Comparison of ENCODE assay signal across 11 cellular contexts in the genomic region with DNA sequence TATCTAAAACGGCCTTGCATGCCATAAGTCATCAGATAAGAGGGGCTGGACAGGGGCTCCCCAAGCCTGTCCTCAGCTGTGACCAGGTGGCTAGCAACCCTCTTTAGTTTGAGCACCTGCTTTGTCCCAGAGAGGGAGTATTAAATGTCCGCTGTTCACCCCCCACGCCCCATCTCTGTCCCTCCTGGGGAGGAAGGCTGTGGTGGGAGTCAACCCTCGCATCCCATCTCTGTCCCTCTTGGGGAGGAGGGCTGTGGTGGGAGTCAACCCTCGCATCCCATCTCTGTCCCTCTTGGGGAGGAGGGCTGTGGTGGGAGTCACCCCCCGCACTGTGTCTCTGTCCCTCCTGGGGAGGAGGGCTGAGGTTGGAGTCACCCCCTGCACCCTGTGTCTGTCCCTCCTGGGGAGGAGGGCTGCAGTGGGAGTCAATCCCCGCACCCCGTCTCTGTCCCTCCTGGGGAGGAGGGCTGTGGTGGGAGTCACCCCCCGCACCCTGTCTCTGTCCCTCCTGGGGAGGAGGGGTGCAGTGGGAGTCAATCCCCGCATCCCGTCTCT.
A peak's percentile ranks its signal among the peaks of the same experiment; 100 is the strongest.
DNase-seq lines count a peak whose midpoint lies in the region; ATAC-seq and TF ChIP-seq lines count a peak whose summit lies in the region.
"Had no signal": no experiment of that assay in that cellular context is flagged by ENCODE, and none has a peak within 500 bp of the region (broad histone marks: within the 10 kb centered on the region; RNA-seq: fewer than 3 reads in every experiment).

No MANE protein-coding gene starts in this region.

- TF ChIP-seq CTCF in omental fat pad (IDR thresholded peaks at IDR 0.05) = no peak

- H2AFZ ChIP-seq in neuronal stem cell (ENCODE audit: low read length) = no peak overlapping the region

- peak; percentile 42 for ATAC-seq in stimulated activated naive CD8-positive, alpha-beta T cell treated with anti-CD3 and anti-CD28 coated beads, Interleukin-15, amount 100 ng/mL, for 72 hours
- ATAC-seq in stimulated activated naive CD8-positive, alpha-beta T cell treated with anti-CD3 and anti-CD28 coated beads, Interleukin-15, Interleukin-2, amounts not matched to agents 100 U/mL and 50 U/mL, for 24 hours = no peak
- no peak for ATAC-seq in omental fat pad (ENCODE audit: low FRiP score)

- no CpG with 5 or more reads among the region's 11 CpGs for WGBS in neuronal stem cell (ENCODE audit: extremely low coverage in 2 of 2, insufficient read length in 2 of 2, insufficient replicate concordance in 1 of 2), 2 donors

- no peak overlapping the region for H3K4me3 Mint-ChIP-seq in stimulated activated naive CD8-positive, alpha-beta T cell treated with anti-CD3 and anti-CD28 coated beads, Interleukin-15, amount 100 ng/mL, for 72 hours
- H3K4me3 Mint-ChIP-seq: CD8-positive, alpha-beta T cell; GM23338 had no signal

- H2BK120ac ChIP-seq in neuronal stem cell (ENCODE audit: low read depth, low read length) = no peak overlapping the region

- peak overlapping the region; percentile 90 for H2AK5ac ChIP-seq in neuronal stem cell (ENCODE audit: low read depth, low read length)

- peak overlapping the region; percentile 76 for H2BK15ac ChIP-seq in neuronal stem cell (ENCODE audit: low read length)

- no peaks in the 10 kb centered on the region for H3K36me3 ChIP-seq in neuronal stem cell (replicated peaks in 1 of 2; ENCODE audit: control insufficient read depth in 2 of 2, insufficient read depth in 2 of 2, low read length in 2 of 2)
- H3K36me3 ChIP-seq: HAP-1, Peyer's patch had no signal

- no peak overlapping the region for H4K8ac ChIP-seq in neuronal stem cell (ENCODE audit: low read depth, low read length)

- H3K27ac ChIP-seq in cingulate gyrus (ENCODE audit: low read depth, low read length) (peak overlapping the region; percentile 20), neuronal stem cell (replicated peaks; ENCODE audit: low read length) (no peak overlapping the region)
- H3K27ac ChIP-seq: Peyer's patch had no signal

- peak overlapping the region; percentile 4 for H2BK5ac ChIP-seq in neuronal stem cell (ENCODE audit: low read length)

- no peak overlapping the region for H3K14ac ChIP-seq in neuronal stem cell (ENCODE audit: low read length)

- H3K9me3 Mint-ChIP-seq in stimulated activated naive CD8-positive, alpha-beta T cell treated with anti-CD3 and anti-CD28 coated beads, Interleukin-15, amount 100 ng/mL, for 72 hours = no peaks in the 10 kb centered on the region
- H3K9me3 Mint-ChIP-seq: CD8-positive, alpha-beta T cell; GM23338 had no signal

- DNase-seq in stimulated activated naive CD8-positive, alpha-beta T cell treated with anti-CD3 and anti-CD28 coated beads, Interleukin-15, amount 100 ng/mL, for 72 hours = no peak
- no peak for DNase-seq in stimulated activated naive CD8-positive, alpha-beta T cell treated with anti-CD3 and anti-CD28 coated beads, Interleukin-15, Interleukin-2, amounts not matched to agents 100 U/mL and 50 U/mL, for 24 hours
- no peak for DNase-seq in neuronal stem cell (ENCODE audit: low spot score)
- DNase-seq in omental fat pad (ENCODE audit: low spot score) = no peak
- no peak for DNase-seq in T-helper 9 cell
- DNase-seq in SHP77 treated with DMSO at 0.1 percent for 48 hours (lab: John Stamatoyannopoulos, UW) = no peak

- H3K4me2 ChIP-seq in neuronal stem cell (ENCODE audit: insufficient read depth, low read length, poor library complexity, severe bottlenecking) = no peak overlapping the region
- H3K4me2 ChIP-seq: GM23338 had no signal

- H3K27ac Mint-ChIP-seq in stimulated activated naive CD8-positive, alpha-beta T cell treated with anti-CD3 and anti-CD28 coated beads, Interleukin-15, amount 100 ng/mL, for 72 hours = peak overlapping the region in 1 of 2 donors; percentile 87
- H3K27ac Mint-ChIP-seq: GM23338 had no signal

- H3K9me3 ChIP-seq in neuronal stem cell (replicated peaks in 1 of 2; ENCODE audit: control insufficient read depth in 2 of 2, insufficient read depth in 1 of 2, low read depth in 1 of 2, low read length in 2 of 2) = no peaks in the 10 kb centered on the region
- H3K9me3 ChIP-seq: HAP-1, Peyer's patch had no signal

- H3K18ac ChIP-seq in neuronal stem cell (ENCODE audit: low read length) = peak overlapping the region; percentile 52

- H4K91ac ChIP-seq in neuronal stem cell (ENCODE audit: low read depth, low read length, poor library complexity) = no peak overlapping the region

- no peak overlapping the region for H2BK12ac ChIP-seq in neuronal stem cell (ENCODE audit: low read length)

- no peaks in the 10 kb centered on the region for H3K27me3 Mint-ChIP-seq in stimulated activated naive CD8-positive, alpha-beta T cell treated with anti-CD3 and anti-CD28 coated beads, Interleukin-15, amount 100 ng/mL, for 72 hours

- H3K27me3 ChIP-seq in neuronal stem cell (ENCODE audit: control insufficient read depth in 3 of 3, insufficient read depth in 3 of 3, low read depth in 1 of 3, low read length in 3 of 3) = peaks cover 0 to 14% (median 0%) of the 10 kb centered on the region in 3 experiments
- H3K27me3 ChIP-seq: Peyer's patch had no signal

- H3K4ac ChIP-seq in neuronal stem cell (ENCODE audit: low read length) = no peak overlapping the region

- H3K4me1 ChIP-seq in neuronal stem cell (ENCODE audit: control insufficient read depth in 2 of 2, insufficient read depth in 1 of 2, low read depth in 1 of 2, low read length in 2 of 2) = peaks cover 3% of the 10 kb centered on the region in 2 donors
- H3K4me1 ChIP-seq: HAP-1 had no signal

- peaks cover 31% of the 10 kb centered on the region for H3K4me1 Mint-ChIP-seq in stimulated activated naive CD8-positive, alpha-beta T cell treated with anti-CD3 and anti-CD28 coated beads, Interleukin-15, amount 100 ng/mL, for 72 hours

- H3K9ac ChIP-seq in neuronal stem cell (ENCODE audit: low read depth, low read length, poor library complexity) = no peak overlapping the region

- peak overlapping the region; percentile 49 for H3K23ac ChIP-seq in neuronal stem cell (ENCODE audit: low read depth, low read length, poor library complexity)

- H3K79me1 ChIP-seq in neuronal stem cell (ENCODE audit: low read depth, low read length) = no peaks in the 10 kb centered on the region

- no peak overlapping the region for H3K4me3 ChIP-seq in neuronal stem cell (ENCODE audit: low read length in 2 of 2)
- H3K4me3 ChIP-seq: GM23338, HAP-1, Peyer's patch had no signal
